Comparison of ENCODE assay signal across 14 cellular contexts in genomic region chr13:49185264-49185663, GRCh38. TPM values are rescaled to one million over a fixed set of nuclear protein-coding genes. Genes with fewer than 3 reads are reported as not detected.
DNase-seq lines count a peak whose midpoint lies in the region; ATAC-seq and TF ChIP-seq lines count a peak whose summit lies in the region.
"Had no signal": no experiment of that assay in that cellular context is flagged by ENCODE, and none has a peak within 500 bp of the region (broad histone marks: within the 10 kb centered on the region; RNA-seq: fewer than 3 reads in every experiment).

No MANE protein-coding gene starts in this region.

- CTCF ChIA-PET in PC-9 (lab: Charles Lee): no interaction called here

- in situ Hi-C loops in KBM-7 (cut with MboI; ENCODE audit: low pct_unique_long_range_greater_than_20kb, low sequenced_read_pairs): no loop called here

- H3F3A ChIP-seq in PC-9 (ENCODE audit: insufficient read depth, low read depth): no peaks in the 10 kb centered on the region

- peak overlapping the region; percentile 58 for H3K9ac ChIP-seq in endodermal cell (ENCODE audit: extremely low read depth, low read length, poor library complexity, severe bottlenecking)

- H3K27ac Mint-ChIP-seq in activated naive CD4-positive, alpha-beta T cell treated with anti-CD3 and anti-CD28 coated beads, Interleukin-2, amount 50 U/mL, for 24 hours: peak overlapping the region; percentile 30
- H3K27ac Mint-ChIP-seq in endodermal cell: peak overlapping the region; percentile 91
- H3K27ac Mint-ChIP-seq: type B pancreatic cell had no signal

- H3K9me3 Mint-ChIP-seq in activated naive CD4-positive, alpha-beta T cell treated with anti-CD3 and anti-CD28 coated beads, Interleukin-2, amount 50 U/mL, for 24 hours: no peaks in the 10 kb centered on the region
- H3K9me3 Mint-ChIP-seq in endodermal cell: no peaks in the 10 kb centered on the region
- H3K9me3 Mint-ChIP-seq: type B pancreatic cell had no signal

- H3K9me3 ChIP-seq in endodermal cell (ENCODE audit: control insufficient read depth, low read length) (no peaks in the 10 kb centered on the region), upper lobe of right lung (no peaks in the 10 kb centered on the region), PC-9 (ENCODE audit: insufficient read depth, low read depth) (no peaks in the 10 kb centered on the region)
- H3K9me3 ChIP-seq: ascending aorta had no signal

- H3K27me3 Mint-ChIP-seq in activated naive CD4-positive, alpha-beta T cell treated with anti-CD3 and anti-CD28 coated beads, Interleukin-2, amount 50 U/mL, for 24 hours: no peaks in the 10 kb centered on the region
- H3K27me3 Mint-ChIP-seq in endodermal cell (ENCODE audit: insufficient read depth): no peaks in the 10 kb centered on the region
- H3K27me3 Mint-ChIP-seq: type B pancreatic cell had no signal

- no peak overlapping the region for H3K4me2 ChIP-seq in PC-9

- H4K20me1 ChIP-seq in PC-9 (ENCODE audit: insufficient read depth): no peaks in the 10 kb centered on the region

- H3K4me3 Mint-ChIP-seq in activated naive CD4-positive, alpha-beta T cell treated with anti-CD3 and anti-CD28 coated beads, Interleukin-2, amount 50 U/mL, for 24 hours: no peak overlapping the region
- no peak overlapping the region for H3K4me3 Mint-ChIP-seq in endodermal cell
- H3K4me3 Mint-ChIP-seq: type B pancreatic cell had no signal

- H3K4me3 ChIP-seq in endodermal cell (ENCODE audit: low read length) (peak overlapping the region; percentile 56), upper lobe of right lung (no peak overlapping the region), PC-9 (no peak overlapping the region)
- H3K4me3 ChIP-seq: ascending aorta had no signal

- no CpG with 5 or more reads among the region's 1 CpG for WGBS in endodermal cell (ENCODE audit: insufficient coverage in 1 of 2, insufficient read length in 1 of 2), 2 experiments

- H3K27ac ChIP-seq in endodermal cell (ENCODE audit: low read depth, low read length) (no peak overlapping the region), upper lobe of right lung (no peak overlapping the region), caudate nucleus (ENCODE audit: low read depth, low read length) (no peak overlapping the region), PC-9 (no peak overlapping the region)
- H3K27ac ChIP-seq: ascending aorta had no signal

- H3K27me3 ChIP-seq in endodermal cell (ENCODE audit: control insufficient read depth, insufficient read depth, low read length, poor library complexity, severe bottlenecking): no peaks in the 10 kb centered on the region
- no peaks in the 10 kb centered on the region for H3K27me3 ChIP-seq in upper lobe of right lung
- H3K27me3 ChIP-seq in PC-9 (ENCODE audit: insufficient read depth, low read depth): no peaks in the 10 kb centered on the region
- H3K27me3 ChIP-seq: ascending aorta had no signal

- no peak for DNase-seq in activated naive CD4-positive, alpha-beta T cell (lab: John Stamatoyannopoulos, UW)
- peak; percentile 53 for DNase-seq in KBM-7
- no peak for DNase-seq in endodermal cell
- no peak for DNase-seq in upper lobe of right lung
- DNase-seq in caudate nucleus (lab: John Stamatoyannopoulos, UW): no peak
- DNase-seq in PC-9: no peak
- DNase-seq: activated CD8-positive, alpha-beta memory T cell treated with anti-CD3 and anti-CD28 coated beads, Interleukin-2, amount 50 U/mL, for 48 hours; effector memory CD4-positive, alpha-beta T cell; SHP77 treated with DMSO at 0.1 percent for 48 hours had no signal

- intact Hi-C loops in upper lobe of right lung (cut with DNase I) (no loop called here), PC-9 (cut with micrococcal nuclease; ENCODE audit: unreplicated experiment) (no loop called here)

- peaks cover 9% of the 10 kb centered on the region for H3K4me1 ChIP-seq in endodermal cell (ENCODE audit: control insufficient read depth, insufficient read depth, low read length)
- H3K4me1 ChIP-seq in upper lobe of right lung: no peaks in the 10 kb centered on the region
- no peaks in the 10 kb centered on the region for H3K4me1 ChIP-seq in PC-9 (replicated peaks; ENCODE audit: insufficient read depth)
- H3K4me1 ChIP-seq: ascending aorta had no signal

- BruUV-seq in PC-9 (replicated peaks; lab: Mats Ljungman, UMichigan): no TSS peak

- no peaks in the 10 kb centered on the region for H3K79me2 ChIP-seq in PC-9 (ENCODE audit: low read depth)

- peaks cover 21% of the 10 kb centered on the region for H3K36me3 Mint-ChIP-seq in activated naive CD4-positive, alpha-beta T cell treated with anti-CD3 and anti-CD28 coated beads, Interleukin-2, amount 50 U/mL, for 24 hours
- peaks cover 46% of the 10 kb centered on the region for H3K36me3 Mint-ChIP-seq in endodermal cell (ENCODE audit: low read depth)

- ATAC-seq in upper lobe of right lung (peak; percentile 39), GM18867 (IDR thresholded peaks at IDR 0.05; ENCODE audit: unreplicated experiment) (no peak)

- H3K4me1 Mint-ChIP-seq in activated naive CD4-positive, alpha-beta T cell treated with anti-CD3 and anti-CD28 coated beads, Interleukin-2, amount 50 U/mL, for 24 hours: peaks cover 14% of the 10 kb centered on the region
- H3K4me1 Mint-ChIP-seq in endodermal cell: peaks cover 15% of the 10 kb centered on the region

- H3K36me3 ChIP-seq in endodermal cell (ENCODE audit: control insufficient read depth, insufficient read depth, low read length): peaks cover 51% of the 10 kb centered on the region
- H3K36me3 ChIP-seq in upper lobe of right lung: peaks cover 37% of the 10 kb centered on the region
- peaks cover 22% of the 10 kb centered on the region; the same call in 1 of the 2 replicates for H3K36me3 ChIP-seq in PC-9 (ENCODE audit: low read depth)

- no peaks in the 10 kb centered on the region for H3K9me2 ChIP-seq in PC-9 (ENCODE audit: insufficient read depth)

- POLR2A ChIA-PET in PC-9 (lab: Charles Lee; ENCODE audit: unreplicated experiment): no interaction called here

- no peak for TF ChIP-seq CTCF in endodermal cell (conservative IDR thresholded peaks at IDR 0.05)
- no peak for TF ChIP-seq CTCF in upper lobe of right lung (IDR thresholded peaks at IDR 0.05)
- no peak for TF ChIP-seq CTCF in PC-9 (conservative IDR thresholded peaks at IDR 0.05)

- H2AFZ ChIP-seq in PC-9: no peak overlapping the region

RNA-seq across cellular contexts. Expression of gene MLNR, which starts 34.9 kb away (rescaled TPM):
- under 1 TPM; 0.29 to 0.35 TPM for total RNA-seq in endodermal cell
- not detected for polyA plus RNA-seq in endodermal cell (2013, experiment 1 of 2)
- polyA plus RNA-seq in endodermal cell (2013, experiment 2 of 2): not detected
- total RNA-seq in upper lobe of right lung: not detected
- total RNA-seq in PC-9 (2021): not detected in 2 replicates
- total RNA-seq: ascending aorta, pulmonary artery endothelial cell had no signal
